In genomic region chr19:45262570-45262969, GRCh38 we compare ENCODE assay signal across 8 cellular contexts. TPM values are rescaled to one million over a fixed set of nuclear protein-coding genes. Genes with fewer than 3 reads are reported as not detected.
"Had no signal": no experiment of that assay in that cellular context is flagged by ENCODE, and none has a peak within 500 bp of the region (broad histone marks: within the 10 kb centered on the region; RNA-seq: fewer than 3 reads in every experiment).

No MANE protein-coding gene starts in this region.

- DNase-seq: H9, HCEC 1CT, HFFc6 had no signal

- H2AFZ ChIP-seq: GM23338 had no signal

- H3K4me3 ChIP-seq: GM23338 had no signal

- H3K4me2 ChIP-seq: GM23338 had no signal

- FAIRE-seq: H1, H54 had no signal

- ATAC-seq: GM23338 had no signal

- H3K27ac ChIP-seq: HL-60 had no signal

RNA-seq across cellular contexts. Expression of gene EXOC3L2, which starts 17.4 kb away (rescaled TPM):
- polyA plus RNA-seq: IgD-negative memory B cell had no signal
